In the genomic region with DNA sequence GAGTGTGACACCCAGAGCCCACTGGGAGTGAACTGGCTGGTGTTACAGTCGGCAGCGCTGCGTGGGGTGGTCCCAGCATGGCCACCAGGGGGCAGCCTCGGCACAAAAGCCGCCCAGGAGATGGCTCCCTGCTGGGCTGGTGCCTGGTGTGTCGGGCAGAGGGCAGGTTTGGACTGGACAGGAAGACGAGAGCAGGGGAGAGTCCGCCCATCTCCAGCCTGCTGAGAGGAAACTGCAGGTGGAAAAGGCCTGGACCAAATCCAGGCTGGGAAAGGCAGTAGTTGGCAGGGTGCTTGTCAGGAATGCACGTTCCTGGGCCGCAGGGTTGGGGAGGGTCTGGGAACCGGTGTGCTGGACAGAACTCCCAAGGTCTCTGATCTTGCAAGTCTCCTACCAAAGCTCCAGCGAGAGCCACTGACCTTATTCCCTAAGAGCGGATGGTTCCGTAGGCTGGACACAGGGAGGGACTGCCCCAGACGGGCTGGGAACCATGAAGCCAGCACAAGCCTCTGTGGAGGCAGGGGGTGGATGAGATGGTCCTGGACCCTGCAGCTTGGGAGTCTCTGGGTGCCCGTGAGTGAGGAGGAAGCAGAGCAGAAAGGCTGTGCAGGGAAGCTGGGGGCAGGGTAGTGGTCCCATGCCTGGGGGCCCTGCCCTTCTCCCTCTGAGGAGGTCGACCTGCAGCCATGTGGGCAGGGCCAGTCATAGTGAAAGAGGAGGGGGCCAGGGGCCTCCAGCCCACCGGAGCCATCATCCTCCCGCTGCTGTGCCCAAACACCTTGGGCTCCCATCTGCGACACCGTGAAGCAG, we compare ENCODE assay signal across 8 cellular contexts. TPM values are rescaled to one million over a fixed set of nuclear protein-coding genes. Genes with fewer than 3 reads are reported as not detected.
A peak's percentile ranks its signal among the peaks of the same experiment; 100 is the strongest.
DNase-seq lines count a peak whose midpoint lies in the region; ATAC-seq and TF ChIP-seq lines count a peak whose summit lies in the region.

No MANE protein-coding gene starts in this region.

- DNase-seq in DMS79 (lab: John Stamatoyannopoulos, UW): peak; percentile 83
- peak; percentile 95 for DNase-seq in HK-2 (ENCODE audit: unreplicated experiment)
- DNase-seq in PC-9: peak; percentile 67 to 86
- DNase-seq in activated T-cell treated with anti-CD3 and anti-CD28 coated beads, Interleukin-2, amount 50 U/mL, for 1 hour: peak; percentile 92
- DNase-seq in natural killer cell treated with Interleukin-12 subunit alpha and Interleukin-12 subunit beta and Interleukin-15 and Interleukin-18, amount 100 ng/mL, for 72 hours (ENCODE audit: low spot score): peak; percentile 88
- DNase-seq in stimulated activated naive CD4-positive, alpha-beta T cell treated with Interleukin-2 at 50 U/mL for 16 hours (lab: John Stamatoyannopoulos, UW): peak; percentile 78

- no peak overlapping the region for H3K4me3 ChIP-seq in PC-9

- no peaks in the 10 kb centered on the region for H3K9me3 ChIP-seq in PC-9 (ENCODE audit: insufficient read depth, low read depth)

- intact Hi-C loops in PC-9 (cut with micrococcal nuclease; ENCODE audit: unreplicated experiment): loop anchor here (1.0 kb wide), 1 partner anchor 69 kb away; no protein-coding TSS in a partner anchor

- H3K9me3 Mint-ChIP-seq in natural killer cell treated with Interleukin-12 subunit alpha and Interleukin-12 subunit beta and Interleukin-15 and Interleukin-18, amount 100 ng/mL, for 72 hours: no peaks in the 10 kb centered on the region

- peaks cover 10 to 17% of the 10 kb centered on the region in 2 donors for H3K27me3 Mint-ChIP-seq in natural killer cell treated with Interleukin-12 subunit alpha and Interleukin-12 subunit beta and Interleukin-15 and Interleukin-18, amount 100 ng/mL, for 72 hours

- H3K27me3 ChIP-seq in PC-9 (ENCODE audit: insufficient read depth, low read depth): no peaks in the 10 kb centered on the region

- POLR2A ChIA-PET in PC-9 (lab: Charles Lee; ENCODE audit: unreplicated experiment): interaction anchor here (0.6 kb wide), 2 partner anchors 45 to 69 kb away, joined by 3 read pairs; no protein-coding TSS in a partner anchor

- no peaks in the 10 kb centered on the region for H3K36me3 Mint-ChIP-seq in natural killer cell treated with Interleukin-12 subunit alpha and Interleukin-12 subunit beta and Interleukin-15 and Interleukin-18, amount 100 ng/mL, for 72 hours

- H3K4me1 Mint-ChIP-seq in natural killer cell treated with Interleukin-12 subunit alpha and Interleukin-12 subunit beta and Interleukin-15 and Interleukin-18, amount 100 ng/mL, for 72 hours (ENCODE audit: low read depth in 2 of 2): peaks cover 9 to 11% of the 10 kb centered on the region in 2 donors

- no peaks in the 10 kb centered on the region for H3K79me2 ChIP-seq in PC-9 (ENCODE audit: low read depth)

- no peak overlapping the region for H2AFZ ChIP-seq in PC-9

- H3K4me3 Mint-ChIP-seq in natural killer cell treated with Interleukin-12 subunit alpha and Interleukin-12 subunit beta and Interleukin-15 and Interleukin-18, amount 100 ng/mL, for 72 hours: peak overlapping the region; percentile 54

- peak overlapping the region; percentile 93 for H3K4me2 ChIP-seq in PC-9

- peaks cover 60% of the 10 kb centered on the region for H3K4me1 ChIP-seq in PC-9 (replicated peaks; ENCODE audit: insufficient read depth)

- no peaks in the 10 kb centered on the region for H3K36me3 ChIP-seq in PC-9 (ENCODE audit: low read depth)

- TF ChIP-seq CTCF in PC-9 (conservative IDR thresholded peaks at IDR 0.05): peak; percentile 87

- CTCF ChIA-PET in PC-9 (lab: Charles Lee): interaction anchor here (0.5 to 0.6 kb wide), 3 partner anchors 47 to 211 kb away, joined by 3 to 9 read pairs (median 4); no protein-coding TSS in a partner anchor

- H3F3A ChIP-seq in PC-9 (ENCODE audit: insufficient read depth, low read depth): peaks cover 41% of the 10 kb centered on the region

- H4K20me1 ChIP-seq in PC-9 (ENCODE audit: insufficient read depth): no peaks in the 10 kb centered on the region

- H3K9me2 ChIP-seq in PC-9 (ENCODE audit: insufficient read depth): no peaks in the 10 kb centered on the region

- no peak overlapping the region for H3K27ac ChIP-seq in PC-9

- ATAC-seq in esophagus mucosa (peak; percentile 37), GM21447 (IDR thresholded peaks at IDR 0.05; ENCODE audit: unreplicated experiment) (no peak)
- ATAC-seq in natural killer cell treated with Interleukin-12 subunit alpha and Interleukin-12 subunit beta and Interleukin-15 and Interleukin-18, amount 100 ng/mL, for 72 hours: peak; percentile 78

- H3K27ac Mint-ChIP-seq in natural killer cell treated with Interleukin-12 subunit alpha and Interleukin-12 subunit beta and Interleukin-15 and Interleukin-18, amount 100 ng/mL, for 72 hours: peak overlapping the region in 1 of 2 donors; percentile 51

- no TSS peak for BruUV-seq in PC-9 (replicated peaks; lab: Mats Ljungman, UMichigan)

RNA-seq across cellular contexts. Expression of a gene that starts 1.8 kb away (rescaled TPM):
- total RNA-seq in PC-9 (2021): 30.8 and 38.9 TPM in 2 replicates
- 184 TPM for total RNA-seq in esophagus mucosa
- total RNA-seq in natural killer cell treated with Interleukin-12 subunit alpha and Interleukin-12 subunit beta and Interleukin-15 and Interleukin-18, amount 100 ng/mL, for 72 hours: not detected

RNA-seq across cellular contexts. Expression of a gene that starts 9.2 kb away (rescaled TPM):
- total RNA-seq in PC-9 (2021) (12.5 and 12.6 TPM in 2 replicates), esophagus mucosa (8.2 TPM)
- 1 to 10 TPM; 1.2 to 1.5 TPM for total RNA-seq in natural killer cell treated with Interleukin-12 subunit alpha and Interleukin-12 subunit beta and Interleukin-15 and Interleukin-18, amount 100 ng/mL, for 72 hours

RNA-seq across cellular contexts. Expression of a gene that starts 44.5 kb away (rescaled TPM):
- total RNA-seq in PC-9 (2021): 24.9 and 27.7 TPM in 2 replicates
- total RNA-seq in esophagus mucosa: 21.8 TPM
- 10 to 100 TPM; 39.9 to 71.5 TPM for total RNA-seq in natural killer cell treated with Interleukin-12 subunit alpha and Interleukin-12 subunit beta and Interleukin-15 and Interleukin-18, amount 100 ng/mL, for 72 hours

RNA-seq across cellular contexts. Expression of a gene that starts 51.7 kb away (rescaled TPM):
- total RNA-seq in PC-9 (2021) (0.05 TPM in 1 of 2 replicates, not detected in the other), esophagus mucosa (0.80 TPM)
- total RNA-seq in natural killer cell treated with Interleukin-12 subunit alpha and Interleukin-12 subunit beta and Interleukin-15 and Interleukin-18, amount 100 ng/mL, for 72 hours: not detected

Comparison
In these comparisons a context has a peak if more than half of its experiments do, and no peak if none do; other contexts are left out.
1. RNA of a gene that starts 1.8 kb away (total RNA-seq): 184 TPM in esophagus mucosa (single experiment) and 30.8 to 38.9 TPM in PC-9; not detected in natural killer cell treated with Interleukin-12 subunit alpha and Interleukin-12 subunit beta and Interleukin-15 and Interleukin-18, amount 100 ng/mL, for 72 hours; every median in the first group is over 10 times any median in the second.
2. Peak in every context shown above with its lines, with median percentiles within 50 percentile points of each other: DNase-seq.